ENCODE assay signal across 8 cellular contexts in the genomic region with DNA sequence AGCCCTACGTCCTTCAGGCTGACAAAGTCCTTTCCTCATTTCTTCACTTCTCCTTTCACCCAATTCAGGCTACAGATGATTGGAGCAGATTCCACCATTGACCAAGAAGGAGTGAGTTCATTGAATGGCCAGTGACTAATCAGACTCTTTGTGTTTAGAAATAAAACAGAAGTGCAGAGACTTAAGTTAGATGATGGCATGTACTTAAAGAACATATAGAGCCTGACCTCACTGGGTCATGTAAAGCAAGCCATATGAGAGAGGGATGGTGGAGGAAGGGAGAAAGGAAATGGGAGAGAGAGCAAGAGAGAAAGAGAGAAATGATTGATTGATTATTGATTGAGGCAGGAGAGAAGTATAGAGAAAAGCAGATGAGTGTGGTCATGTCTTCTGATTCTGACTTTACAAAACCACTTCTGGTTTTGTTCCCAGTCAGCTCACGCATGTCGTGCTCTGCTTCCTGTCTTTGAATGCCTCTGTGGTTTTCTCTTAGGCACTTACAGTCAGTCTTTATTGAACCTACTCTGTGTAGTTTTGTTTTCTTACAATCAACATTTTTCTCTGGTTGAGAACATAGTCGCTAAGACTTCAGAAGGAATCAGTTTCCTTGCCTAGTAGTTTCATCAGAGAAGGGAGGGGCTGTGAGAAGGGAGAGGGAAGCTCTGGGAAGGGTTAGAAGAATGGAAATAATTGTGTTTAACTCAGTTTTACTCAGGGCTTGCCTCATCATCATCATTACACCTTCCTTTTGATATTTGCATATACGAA.
A peak's percentile ranks its signal among the peaks of the same experiment; 100 is the strongest.
DNase-seq lines count a peak whose midpoint lies in the region; ATAC-seq and TF ChIP-seq lines count a peak whose summit lies in the region.
"Had no signal": no experiment of that assay in that cellular context is flagged by ENCODE, and none has a peak within 500 bp of the region (broad histone marks: within the 10 kb centered on the region; RNA-seq: fewer than 3 reads in every experiment).

No MANE protein-coding gene starts in this region.

- H3K27ac Mint-ChIP-seq in T-helper 2 cell treated with Interferon-gamma antibody and Interleukin-4, amounts not matched to agents 5 μg/mL and 100 μg/mL, for 36 hours = peak overlapping the region; percentile 97
- H3K27ac Mint-ChIP-seq in natural killer cell = peak overlapping the region; percentile 6 to 78

- H3K9me3 Mint-ChIP-seq in T-helper 2 cell treated with Interferon-gamma antibody and Interleukin-4, amounts not matched to agents 5 μg/mL and 100 μg/mL, for 36 hours = peaks cover 4% of the 10 kb centered on the region
- H3K9me3 Mint-ChIP-seq in natural killer cell = no peaks in the 10 kb centered on the region

- TF ChIP-seq CTCF in natural killer cell (IDR thresholded peaks at IDR 0.05) (no peak), ovary (IDR thresholded peaks at IDR 0.05) (no peak)

- H3K27me3 ChIP-seq in ovary = no peaks in the 10 kb centered on the region
- H3K27me3 ChIP-seq: cardiac muscle cell had no signal

- ATAC-seq in GM18909 (IDR thresholded peaks at IDR 0.05; ENCODE audit: poor library complexity, unreplicated experiment) (peak; percentile 99), HG03060 (IDR thresholded peaks at IDR 0.05; ENCODE audit: low read depth, unreplicated experiment) (peak; percentile 96), natural killer cell (peak; percentile 74 to 93 (median 80))

- no peak for TF ChIP-seq POLR2A in ovary (IDR thresholded peaks at IDR 0.05)

- H3K4me1 Mint-ChIP-seq in T-helper 2 cell treated with Interferon-gamma antibody and Interleukin-4, amounts not matched to agents 5 μg/mL and 100 μg/mL, for 36 hours (ENCODE audit: low read depth) = peaks cover 61% of the 10 kb centered on the region
- H3K4me1 Mint-ChIP-seq in natural killer cell = peaks cover 18 to 26% of the 10 kb centered on the region in 2 donors

- H3K36me3 ChIP-seq in ovary = no peaks in the 10 kb centered on the region
- H3K36me3 ChIP-seq: cardiac muscle cell had no signal

- H3K4me3 ChIP-seq in ovary = no peak overlapping the region
- H3K4me3 ChIP-seq: cardiac muscle cell had no signal

- H3K4me3 Mint-ChIP-seq in T-helper 2 cell treated with Interferon-gamma antibody and Interleukin-4, amounts not matched to agents 5 μg/mL and 100 μg/mL, for 36 hours = peak overlapping the region; percentile 75
- H3K4me3 Mint-ChIP-seq in natural killer cell = peak overlapping the region; percentile 10

- peaks cover 5% of the 10 kb centered on the region for H3K36me3 Mint-ChIP-seq in T-helper 2 cell treated with Interferon-gamma antibody and Interleukin-4, amounts not matched to agents 5 μg/mL and 100 μg/mL, for 36 hours (ENCODE audit: low read depth)
- no peaks in the 10 kb centered on the region for H3K36me3 Mint-ChIP-seq in natural killer cell

- WGBS in ovary, 3 donors = 73 to 81% (median 79%) methylated on average over 5 of the region's 5 CpGs

- H3K27ac ChIP-seq in ovary = no peak overlapping the region
- H3K27ac ChIP-seq: cardiac muscle cell had no signal

- no peak for TF ChIP-seq EP300 in ovary (IDR thresholded peaks at IDR 0.05)

- no peaks in the 10 kb centered on the region for H3K27me3 Mint-ChIP-seq in T-helper 2 cell treated with Interferon-gamma antibody and Interleukin-4, amounts not matched to agents 5 μg/mL and 100 μg/mL, for 36 hours (ENCODE audit: low read depth)
- peaks cover 0 to 4% of the 10 kb centered on the region in 2 donors for H3K27me3 Mint-ChIP-seq in natural killer cell (ENCODE audit: low read depth in 2 of 2)

- intact Hi-C loops in natural killer cell (cut with micrococcal nuclease) (no loop called here), ovary (cut with DNase I) (no loop called here)

- peak; percentile 74 for DNase-seq in T-helper 2 cell treated with Interferon-gamma antibody and Interleukin-4, amounts not matched to agents 5 μg/mL and 100 μg/mL, for 36 hours (ENCODE audit: low spot score)
- peak; percentile 95 for DNase-seq in dedifferentiated amniotic fluid mesenchymal stem cell (ENCODE audit: extremely low spot score)
- no peak for DNase-seq in natural killer cell
- DNase-seq in ovary = no peak
- no peak for DNase-seq in inferior parietal cortex (ENCODE audit: extremely low spot score)

- H3K4me1 ChIP-seq in ovary (ENCODE audit: insufficient read depth) = no peaks in the 10 kb centered on the region

- no peaks in the 10 kb centered on the region for H3K9me3 ChIP-seq in ovary

Comparison
In these comparisons a context has a peak if more than half of its experiments do, and no peak if none do; other contexts are left out.
1. DNase-seq: peak in T-helper 2 cell treated with Interferon-gamma antibody and Interleukin-4, amounts not matched to agents 5 μg/mL and 100 μg/mL, for 36 hours (single experiment) and dedifferentiated amniotic fluid mesenchymal stem cell (single experiment); none in natural killer cell (single experiment), ovary (0 of 5) and inferior parietal cortex (single experiment).
2. Peak in every context shown above with its lines, with median percentiles within 50 percentile points of each other: ATAC-seq.